Comparison of ENCODE assay signal across 24 cellular contexts in genomic region chr7:42311195-42311594, GRCh38.
"Had no signal": no experiment of that assay in that cellular context is flagged by ENCODE, and none has a peak within 500 bp of the region (broad histone marks: within the 10 kb centered on the region; RNA-seq: fewer than 3 reads in every experiment).

No MANE protein-coding gene starts in this region.

- H3K27me3 ChIP-seq: stomach, suprapubic skin, testis, thyroid gland, tibial artery, tibial nerve, transverse colon, upper lobe of left lung, upper lobe of right lung, uterus, vagina had no signal

- H3K36me3 ChIP-seq: stomach, suprapubic skin, thoracic aorta, thyroid gland, tibial nerve, transverse colon, upper lobe of left lung, upper lobe of right lung, uterus, vagina had no signal

- H3K27ac ChIP-seq: stomach, suprapubic skin, testis, thoracic aorta, thyroid gland, tibial artery, tibial nerve, transverse colon, upper lobe of left lung, upper lobe of right lung, uterus, vagina had no signal

- H3K9me3 ChIP-seq: suprapubic skin, testis, upper lobe of right lung, uterus, vagina had no signal

- DNase-seq: stimulated activated CD4-positive, alpha-beta T cell treated with anti-CD3 and anti-CD28 coated beads, Interleukin-2, amount 100 ng/mL, for 48 hours; stimulated activated CD4-positive, alpha-beta T cell treated with anti-CD3 and anti-CD28 coated beads, Interleukin-4, amount 100 ng/mL, for 1 hour; stimulated activated CD4-positive, alpha-beta T cell treated with anti-CD3 and anti-CD28 coated beads, Interleukin-4, amount 100 ng/mL, for 24 hours; stimulated activated CD4-positive, alpha-beta T cell treated with anti-CD3 and anti-CD28 coated beads, Interleukin-4, amount 100 ng/mL, for 4 hours; stimulated activated CD8-positive, alpha-beta memory T cell treated with anti-CD3 and anti-CD28 coated beads, Interleukin-4, amount 100 ng/mL, for 48 hours; stimulated activated naive B cell treated with anti-CD40 and anti-IgM and Interleukin-4, amounts not matched to agents 10 μg/mL and 1 μg/mL and 100 μg/mL, for 72 hours; stimulated activated naive CD4-positive, alpha-beta T cell; stimulated activated naive CD4-positive, alpha-beta T cell treated with Interleukin-2 at 50 U/mL for 16 hours; stimulated activated naive CD8-positive, alpha-beta T cell treated with anti-CD3 and anti-CD28 coated beads, Interleukin-15, amount 100 ng/mL, for 72 hours; stimulated activated naive CD8-positive, alpha-beta T cell treated with anti-CD3 and anti-CD28 coated beads, Interleukin-15, Interleukin-2, amounts not matched to agents 100 U/mL and 50 U/mL, for 24 hours; stomach; substantia nigra; testis; thyroid gland; tibial artery; transverse colon; trophoblast cell; upper lobe of left lung; upper lobe of right lung; uterus had no signal

- H3K4me1 ChIP-seq: stomach, suprapubic skin, testis, tibial artery, upper lobe of right lung, uterus, vagina had no signal

- H3K4me3 ChIP-seq: stomach, suprapubic skin, testis, thoracic aorta, thyroid gland, tibial artery, tibial nerve, transverse colon, upper lobe of left lung, upper lobe of right lung, uterus, vagina had no signal
